In the genomic region with DNA sequence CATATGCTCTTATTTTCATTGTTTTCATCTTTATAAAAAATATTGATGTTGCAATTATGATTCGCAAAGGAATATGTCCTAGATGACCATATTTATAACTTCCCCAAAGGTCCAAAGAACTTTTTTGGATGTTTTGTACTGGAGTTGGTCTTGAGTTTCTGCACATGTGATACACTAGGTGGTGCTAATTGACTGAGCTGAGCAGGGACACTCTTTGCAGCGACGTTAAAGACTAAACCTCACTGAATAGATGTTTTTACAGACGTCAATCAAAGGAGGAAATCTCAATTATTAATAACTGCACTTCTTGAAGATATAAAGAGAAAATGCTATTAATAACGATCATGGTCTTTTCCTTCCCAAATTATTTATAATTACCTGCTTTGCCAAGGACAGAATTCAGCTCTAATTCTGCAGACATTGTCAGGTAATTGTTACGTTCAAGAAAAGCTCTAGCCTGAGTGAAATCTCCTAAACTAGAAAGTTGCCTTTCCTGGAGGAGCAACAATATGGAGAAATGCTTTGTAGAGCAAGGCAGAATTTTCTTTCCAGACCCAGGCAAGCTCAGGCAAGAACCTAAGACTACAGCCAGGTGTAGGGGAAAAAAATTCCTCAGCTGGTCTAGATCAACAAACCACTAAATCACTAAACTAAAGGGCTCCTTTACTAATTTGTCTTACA, we compare ENCODE assay signal across 8 cellular contexts.
DNase-seq lines count a peak whose midpoint lies in the region; ATAC-seq and TF ChIP-seq lines count a peak whose summit lies in the region.

No MANE protein-coding gene starts in this region.

- no peak overlapping the region for H3K9ac ChIP-seq in mesenchymal stem cell (ENCODE audit: low read length)

- H3K79me1 ChIP-seq in mesenchymal stem cell (replicated peaks; ENCODE audit: low read length, poor library complexity, severe bottlenecking), result no peaks in the 10 kb centered on the region

- no peak overlapping the region for H2AFZ ChIP-seq in mesenchymal stem cell (ENCODE audit: low read depth, low read length)

- peak overlapping the region; percentile 73 for H3K27ac Mint-ChIP-seq in MCF 10A (ENCODE audit: low read depth, unreplicated experiment)

- H3K4me1 ChIP-seq in mesenchymal stem cell (ENCODE audit: control insufficient read depth, insufficient read depth, low read depth, low read length) (peaks cover 3% of the 10 kb centered on the region), aorta (ENCODE audit: control insufficient read depth in 1 of 2, insufficient read depth in 2 of 2, low read length in 2 of 2) (no peaks in the 10 kb centered on the region)

- no peaks in the 10 kb centered on the region for H3K27me3 Mint-ChIP-seq in MCF 10A (ENCODE audit: insufficient read depth, unreplicated experiment)

- no peak overlapping the region for H3K18ac ChIP-seq in mesenchymal stem cell (ENCODE audit: low read depth in 1 of 2, low read length in 2 of 2)

- no peak overlapping the region for H2BK120ac ChIP-seq in mesenchymal stem cell (ENCODE audit: low read depth, low read length)

- no peak overlapping the region for H3K4me3 Mint-ChIP-seq in MCF 10A (ENCODE audit: unreplicated experiment)

- peak; percentile 71 for TF ChIP-seq CTCF in MCF 10A (IDR thresholded peaks at IDR 0.05; ENCODE audit: unreplicated experiment)

- ATAC-seq in aorta (ENCODE audit: low FRiP score) (no peak), HG02970 (IDR thresholded peaks at IDR 0.05; ENCODE audit: low FRiP score, unreplicated experiment) (no peak)

- H3K27ac ChIP-seq in mesenchymal stem cell (ENCODE audit: low read length, poor library complexity, severe bottlenecking) (no peak overlapping the region), aorta (ENCODE audit: low read depth in 1 of 2, low read length in 2 of 2) (no peak overlapping the region)

- no peak overlapping the region for H2BK5ac ChIP-seq in mesenchymal stem cell (ENCODE audit: low read depth, low read length, poor library complexity, severe bottlenecking)

- no peaks in the 10 kb centered on the region for H3K9me3 ChIP-seq in mesenchymal stem cell (ENCODE audit: control insufficient read depth, low read length)
- H3K9me3 ChIP-seq in aorta (ENCODE audit: control insufficient read depth, low read length), result no peaks in the 10 kb centered on the region

- peaks cover 0 to 4% of the 10 kb centered on the region in 2 experiments for H3K27me3 ChIP-seq in mesenchymal stem cell (ENCODE audit: control insufficient read depth in 1 of 2, insufficient read depth in 1 of 2, low read length in 2 of 2)
- no peaks in the 10 kb centered on the region for H3K27me3 ChIP-seq in aorta (ENCODE audit: control insufficient read depth in 1 of 2, insufficient read depth in 2 of 2, low read length in 1 of 2)

- CTCF ChIA-PET in MCF 10A (lab: Yijun Ruan, JAX), result interaction anchor here (0.6 to 7.2 kb wide), 31 partner anchors 10 to 599 kb away, joined by 3 to 75 read pairs (median 5); no protein-coding TSS in a partner anchor

- intact Hi-C loops in MCF 10A (cut with micrococcal nuclease), result loop anchor here (1.0 to 10.0 kb wide), 6 partner anchors 34 to 599 kb away; no protein-coding TSS in a partner anchor
- intact Hi-C loops in aorta (cut with DNase I), result loop anchor here in 1 of 2 donors (10.0 kb wide), 2 partner anchors 121 to 171 kb away; a partner anchor contains a TSS

- no peak overlapping the region for H3K23ac ChIP-seq in mesenchymal stem cell (ENCODE audit: low read length in 2 of 2)

- H3K14ac ChIP-seq in mesenchymal stem cell (ENCODE audit: low read length in 2 of 2), result no peak overlapping the region

- H4K91ac ChIP-seq in mesenchymal stem cell (ENCODE audit: low read length), result no peak overlapping the region

- H3K9me3 Mint-ChIP-seq in MCF 10A (ENCODE audit: unreplicated experiment), result no peaks in the 10 kb centered on the region

- H3K4me3 ChIP-seq in mesenchymal stem cell (ENCODE audit: insufficient read depth in 1 of 2, low read depth in 1 of 2, low read length in 2 of 2) (no peak overlapping the region), aorta (ENCODE audit: low read length in 2 of 2) (no peak overlapping the region)

- POLR2A ChIA-PET in MCF 10A (lab: Yijun Ruan, JAX), result interaction anchor here (0.8 to 3.3 kb wide), 20 partner anchors 12 to 609 kb away, joined by 3 to 23 read pairs (median 7); a partner anchor contains a TSS

- H3K4ac ChIP-seq in mesenchymal stem cell (ENCODE audit: low read depth in 1 of 2, low read length in 2 of 2), result no peak overlapping the region

- no peak overlapping the region for H2BK12ac ChIP-seq in mesenchymal stem cell (ENCODE audit: low read length in 2 of 2)

- H3K36me3 ChIP-seq in mesenchymal stem cell (ENCODE audit: control insufficient read depth in 1 of 2, insufficient read depth in 2 of 2, low read depth in 1 of 2, low read length in 2 of 2), result no peaks in the 10 kb centered on the region
- H3K36me3 ChIP-seq in aorta (ENCODE audit: control insufficient read depth in 1 of 2, insufficient read depth in 2 of 2, low read length in 1 of 2), result no peaks in the 10 kb centered on the region

- no peak overlapping the region for H3K4me2 ChIP-seq in mesenchymal stem cell (ENCODE audit: low read length, poor library complexity, severe bottlenecking)

- peak; percentile 49 for DNase-seq in AG08395 (ENCODE audit: low spot score)
- DNase-seq in GM03348 (ENCODE audit: low spot score), result peak; percentile 57
- DNase-seq in NCI-H1105 (lab: John Stamatoyannopoulos, UW), result peak; percentile 36
- peak; percentile 73 for DNase-seq in MCF 10A (ENCODE audit: unreplicated experiment)
- peak; percentile 36 for DNase-seq in mesenchymal stem cell
- DNase-seq in mesenteric fat pad (ENCODE audit: low spot score), result no peak
- no peak for DNase-seq in aorta

- H3K36me3 Mint-ChIP-seq in MCF 10A (ENCODE audit: insufficient read depth, unreplicated experiment), result no peaks in the 10 kb centered on the region

- WGBS in mesenchymal stem cell, result 39% methylated on average over 2 of the region's 6 CpGs
- 15 to 16% methylated on average over 6 of the region's 6 CpGs for WGBS in aorta, 2 donors

- no TSS peak for BruUV-seq in MCF 10A (replicated peaks; lab: Mats Ljungman, UMichigan)

- no peak overlapping the region for H2BK15ac ChIP-seq in mesenchymal stem cell (ENCODE audit: low read depth, poor library complexity, severe bottlenecking)

- no peak overlapping the region for H4K8ac ChIP-seq in mesenchymal stem cell (ENCODE audit: low read length)

- peaks cover 21% of the 10 kb centered on the region for H3K4me1 Mint-ChIP-seq in MCF 10A (ENCODE audit: insufficient read depth, unreplicated experiment)

- no peak overlapping the region for H2AK5ac ChIP-seq in mesenchymal stem cell (ENCODE audit: low read length, severe bottlenecking)

Comparison
In these comparisons a context has a peak if more than half of its experiments do, and no peak if none do; other contexts are left out.
1. DNase-seq: peak in AG08395 (single experiment), GM03348 (single experiment), NCI-H1105 (single experiment), MCF 10A (single experiment) and mesenchymal stem cell (single experiment); none in mesenteric fat pad (single experiment) and aorta (0 of 2).